ENCODE assay signal across 1 cellular context in the genomic region with DNA sequence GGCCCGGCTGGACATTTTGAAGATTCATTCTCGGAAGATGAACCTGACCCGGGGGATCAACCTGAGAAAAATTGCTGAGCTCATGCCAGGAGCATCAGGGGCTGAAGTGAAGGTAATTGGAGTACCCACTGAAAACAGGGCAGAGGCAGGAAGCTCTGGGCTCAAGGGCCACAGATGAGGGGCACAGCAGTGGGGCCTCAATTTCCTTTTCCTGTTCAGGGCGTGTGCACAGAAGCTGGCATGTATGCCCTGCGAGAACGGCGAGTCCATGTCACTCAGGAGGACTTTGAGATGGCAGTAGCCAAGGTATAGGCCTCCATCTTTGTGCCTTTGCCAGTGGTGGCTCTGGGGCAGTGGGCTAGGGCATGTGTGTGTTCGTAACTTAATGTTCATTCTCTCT.
TF ChIP-seq lines count a peak whose summit lies in the region.

No MANE protein-coding gene starts in this region.

TF ChIP-seq in HepG2, 621 proteins besides CTCF, POLR2A, EP300 and RAD21:
- TF ChIP-seq CENPX (CRISPR knock-in tag; IDR thresholded peaks at IDR 0.05): no peak
- TF ChIP-seq, protein P1, sequence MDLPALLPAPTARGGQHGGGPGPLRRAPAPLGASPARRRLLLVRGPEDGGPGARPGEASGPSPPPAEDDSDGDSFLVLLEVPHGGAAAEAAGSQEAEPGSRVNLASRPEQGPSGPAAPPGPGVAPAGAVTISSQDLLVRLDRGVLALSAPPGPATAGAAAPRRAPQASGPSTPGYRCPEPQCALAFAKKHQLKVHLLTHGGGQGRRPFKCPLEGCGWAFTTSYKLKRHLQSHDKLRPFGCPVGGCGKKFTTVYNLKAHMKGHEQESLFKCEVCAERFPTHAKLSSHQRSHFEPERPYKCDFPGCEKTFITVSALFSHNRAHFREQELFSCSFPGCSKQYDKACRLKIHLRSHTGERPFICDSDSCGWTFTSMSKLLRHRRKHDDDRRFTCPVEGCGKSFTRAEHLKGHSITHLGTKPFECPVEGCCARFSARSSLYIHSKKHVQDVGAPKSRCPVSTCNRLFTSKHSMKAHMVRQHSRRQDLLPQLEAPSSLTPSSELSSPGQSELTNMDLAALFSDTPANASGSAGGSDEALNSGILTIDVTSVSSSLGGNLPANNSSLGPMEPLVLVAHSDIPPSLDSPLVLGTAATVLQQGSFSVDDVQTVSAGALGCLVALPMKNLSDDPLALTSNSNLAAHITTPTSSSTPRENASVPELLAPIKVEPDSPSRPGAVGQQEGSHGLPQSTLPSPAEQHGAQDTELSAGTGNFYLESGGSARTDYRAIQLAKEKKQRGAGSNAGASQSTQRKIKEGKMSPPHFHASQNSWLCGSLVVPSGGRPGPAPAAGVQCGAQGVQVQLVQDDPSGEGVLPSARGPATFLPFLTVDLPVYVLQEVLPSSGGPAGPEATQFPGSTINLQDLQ (CRISPR knock-in tag; IDR thresholded peaks at IDR 0.05): no peak
- peak; percentile 55; the same call in 1 of the 2 replicates for TF ChIP-seq RBFOX2 (IDR thresholded peaks at IDR 0.05; ENCODE audit: low read depth, low read length)
- TF ChIP-seq AGO2 (optimal IDR thresholded peaks at IDR 0.05; ENCODE audit: low read depth, low read length): peak; percentile 23
- 0 out of 2 replicates have a peak, but pooled peaks have one; percentile 6 for TF ChIP-seq POLR2AphosphoS5 (IDR thresholded peaks at IDR 0.05; ENCODE audit: low read depth, low read length)
